ENCODE assay signal across 8 cellular contexts in the genomic region with DNA sequence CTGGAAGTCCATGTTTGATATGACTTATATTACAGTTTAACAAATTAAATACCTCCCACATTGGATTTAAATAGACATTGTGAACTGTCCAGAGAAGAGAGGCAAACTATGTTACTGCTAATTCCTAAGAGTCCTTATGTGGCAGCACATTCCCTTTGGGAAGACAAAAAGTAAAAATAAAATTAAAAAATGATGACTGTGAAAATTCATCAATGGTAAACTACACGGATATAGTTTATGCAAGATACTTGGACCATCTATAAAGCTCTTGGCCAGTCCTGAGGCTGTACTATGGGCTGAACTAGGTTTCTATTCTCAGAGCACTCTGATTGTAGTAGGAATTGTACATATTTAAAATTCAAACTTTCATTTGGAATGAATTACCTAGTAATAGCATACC.
"Had no signal": no experiment of that assay in that cellular context is flagged by ENCODE, and none has a peak within 500 bp of the region (broad histone marks: within the 10 kb centered on the region; RNA-seq: fewer than 3 reads in every experiment).

No MANE protein-coding gene starts in this region.

- DNase-seq: GDM1, GF-D8 had no signal

- FAIRE-seq: G401.6, GM12878, GM12891, GM12892, GM18507, GM19239 had no signal

- ATAC-seq: GM12878 had no signal

- H3K4me3 ChIP-seq: GM12878 had no signal
